8 cellular contexts compared by ENCODE assay signal in genomic region chr15:41230345-41230649, GRCh38. TPM values are rescaled to one million over a fixed set of nuclear protein-coding genes. Genes with fewer than 3 reads are reported as not detected.
DNase-seq lines count a peak whose midpoint lies in the region; ATAC-seq, FAIRE-seq and TF ChIP-seq lines count a peak whose summit lies in the region.

No MANE protein-coding gene starts in this region.

- POLR2A ChIA-PET in K562 (lab: Yijun Ruan, JAX): interaction anchor here (1.0 to 2.1 kb wide), 9 partner anchors 10 to 114 kb away, joined by 3 to 14 read pairs (median 4); partner anchors contain the start of gene INO80

- H3K4me2 ChIP-seq in K562 (ENCODE audit: insufficient read depth, low read length) (peak overlapping the region; percentile 90), mesendoderm (ENCODE audit: low read length) (peak overlapping the region; percentile 18)

- no peaks in the 10 kb centered on the region for H3K27me3 Mint-ChIP-seq in activated naive CD4-positive, alpha-beta T cell treated with anti-CD3 and anti-CD28 coated beads, Interleukin-2, amount 50 U/mL, for 24 hours
- peaks cover 4% of the 10 kb centered on the region for H3K27me3 Mint-ChIP-seq in type B pancreatic cell

- H3K4me3 ChIP-seq in K562 (no peak overlapping the region), mesendoderm (ENCODE audit: low read length) (no peak overlapping the region)

- no peak overlapping the region for H2BK120ac ChIP-seq in mesendoderm (ENCODE audit: low read depth, low read length)

- H3K27me3 ChIP-seq in K562 (ENCODE audit: control insufficient read depth in 2 of 2, insufficient read depth in 2 of 2, low read length in 2 of 2): no peaks in the 10 kb centered on the region
- H3K27me3 ChIP-seq in mesendoderm (ENCODE audit: insufficient read depth, low read length, poor library complexity): no peaks in the 10 kb centered on the region

- peaks cover 20 to 31% of the 10 kb centered on the region in 2 experiments for H3K4me1 ChIP-seq in K562 (replicated peaks in 1 of 2; ENCODE audit: control insufficient read depth in 2 of 2, insufficient read depth in 2 of 2, low read length in 2 of 2)
- no peaks in the 10 kb centered on the region for H3K4me1 ChIP-seq in mesendoderm (ENCODE audit: control insufficient read depth, low read depth, low read length)

- intact Hi-C loops in K562 (cut with micrococcal nuclease): loop anchor here (2.0 kb wide), 2 partner anchors 103 to 113 kb away; partner anchors contain the start of genes INO80, NUSAP1 and OIP5

- H3K4me3 Mint-ChIP-seq in activated naive CD4-positive, alpha-beta T cell treated with anti-CD3 and anti-CD28 coated beads, Interleukin-2, amount 50 U/mL, for 24 hours: peak overlapping the region; percentile 90
- H3K4me3 Mint-ChIP-seq in type B pancreatic cell: peak overlapping the region; percentile 93

- H3K27ac ChIP-seq in K562 (ENCODE audit: extremely low read depth, low read depth, low read length) (peak overlapping the region; percentile 93), mesendoderm (ENCODE audit: low read depth, low read length) (no peak overlapping the region)

- peaks cover 8% of the 10 kb centered on the region for H3K79me1 ChIP-seq in mesendoderm (ENCODE audit: low read length)

- peak overlapping the region; percentile 38 for H2BK15ac ChIP-seq in mesendoderm (replicated peaks; ENCODE audit: low read depth)

- H3K56ac ChIP-seq in mesendoderm (ENCODE audit: low read length): peak overlapping the region; percentile 78

- H3K27ac Mint-ChIP-seq in activated naive CD4-positive, alpha-beta T cell treated with anti-CD3 and anti-CD28 coated beads, Interleukin-2, amount 50 U/mL, for 24 hours: peak overlapping the region; percentile 93
- peak overlapping the region; percentile 94 for H3K27ac Mint-ChIP-seq in type B pancreatic cell

- in situ Hi-C loops in K562 (cut with MboI): no loop called here

- no peaks in the 10 kb centered on the region; the same call in 1 of the 2 replicates for H3K9me3 ChIP-seq in K562 (replicated peaks; ENCODE audit: control insufficient read depth, insufficient read depth, low read depth, low read length)

- ATAC-seq in K562 (no peak), HG03521 (IDR thresholded peaks at IDR 0.05; ENCODE audit: unreplicated experiment) (no peak)

- CTCF ChIA-PET in K562 (lab: Yijun Ruan, JAX; ENCODE audit: low intra/inter-chr PET ratio): no interaction called here

- H3K79me2 ChIP-seq in K562 (ENCODE audit: control insufficient read depth, insufficient read depth, low read length) (peaks cover 42% of the 10 kb centered on the region), mesendoderm (ENCODE audit: control insufficient read depth, insufficient read depth, low read length) (peaks cover 10% of the 10 kb centered on the region)

- no peaks in the 10 kb centered on the region for H3K9me3 Mint-ChIP-seq in activated naive CD4-positive, alpha-beta T cell treated with anti-CD3 and anti-CD28 coated beads, Interleukin-2, amount 50 U/mL, for 24 hours
- H3K9me3 Mint-ChIP-seq in type B pancreatic cell: no peaks in the 10 kb centered on the region

- TF ChIP-seq EP300 in K562 (IDR thresholded peaks at IDR 0.05; ENCODE audit: low read length): no peak

- no peak overlapping the region for H3K18ac ChIP-seq in mesendoderm (ENCODE audit: low read length)

- TF ChIP-seq POLR2A in K562 (conservative IDR thresholded peaks at IDR 0.05): no peak

- no peak overlapping the region for H3K4ac ChIP-seq in mesendoderm (ENCODE audit: low read depth, low read length)

- no peak for TF ChIP-seq RAD21 in K562 (CRISPR knock-in tag; conservative IDR thresholded peaks at IDR 0.05 in 1 of 2, IDR thresholded peaks at IDR 0.05 in 1 of 2)

- no peak for TF ChIP-seq CTCF in K562 (IDR thresholded peaks at IDR 0.05 in 2 of 3, conservative IDR thresholded peaks at IDR 0.05 in 1 of 3; ENCODE audit: insufficient read depth in 2 of 3, low read depth in 1 of 3, low read length in 3 of 3)
- no peak for TF ChIP-seq CTCF in type B pancreatic cell (conservative IDR thresholded peaks at IDR 0.05)

- peak overlapping the region; percentile 97 for H2AFZ ChIP-seq in K562 (ENCODE audit: low read depth, low read length)

- 45% methylated on average over 10 of the region's 10 CpGs for WGBS in K562 (ENCODE audit: insufficient coverage, low coverage, missing lambda C conversion rate)
- no CpG with 5 or more reads among the region's 10 CpGs for WGBS in mesendoderm (ENCODE audit: extremely low coverage, insufficient coverage, low lambda C conversion rate)

- peak overlapping the region; percentile 82 to 96; a peak in 2 of 4 replicates for H3K9ac ChIP-seq in K562 (ENCODE audit: insufficient read depth in 1 of 2, low read depth in 2 of 2, low read length in 2 of 2)
- H3K9ac ChIP-seq in mesendoderm (ENCODE audit: low read length): peak overlapping the region; percentile 50

- no peak overlapping the region for H2BK5ac ChIP-seq in mesendoderm (ENCODE audit: low read length)

- no peak for FAIRE-seq in K562 (lab: Jason Lieb, UNC)

- no peaks in the 10 kb centered on the region for H3K36me3 Mint-ChIP-seq in activated naive CD4-positive, alpha-beta T cell treated with anti-CD3 and anti-CD28 coated beads, Interleukin-2, amount 50 U/mL, for 24 hours
- no peaks in the 10 kb centered on the region for H3K36me3 Mint-ChIP-seq in type B pancreatic cell

- H4K20me1 ChIP-seq in K562 (replicated peaks; ENCODE audit: control insufficient read depth, insufficient read depth, low read length): no peaks in the 10 kb centered on the region

- peaks cover 12% of the 10 kb centered on the region; the same call in 1 of the 3 replicates for H3K36me3 ChIP-seq in K562 (ENCODE audit: control insufficient read depth, insufficient read depth, low read length)
- H3K36me3 ChIP-seq in mesendoderm (ENCODE audit: control insufficient read depth, insufficient read depth, low read length): no peaks in the 10 kb centered on the region

- H3K4me1 Mint-ChIP-seq in activated naive CD4-positive, alpha-beta T cell treated with anti-CD3 and anti-CD28 coated beads, Interleukin-2, amount 50 U/mL, for 24 hours: peaks cover 26% of the 10 kb centered on the region
- peaks cover 13% of the 10 kb centered on the region for H3K4me1 Mint-ChIP-seq in type B pancreatic cell (ENCODE audit: unreplicated experiment)

- H4K5ac ChIP-seq in mesendoderm (ENCODE audit: low read length): no peak overlapping the region

- no peak for DNase-seq in activated naive CD4-positive, alpha-beta T cell treated with anti-CD3 and anti-CD28 coated beads, Interleukin-2, amount 50 U/mL, for 16 hours
- DNase-seq in K562 (ENCODE audit: extremely low read depth in 1 of 4, low spot score in 3 of 4) (no peak), mesendoderm (no peak), type B pancreatic cell (ENCODE audit: extremely low spot score, unreplicated experiment) (no peak), GM19238 (ENCODE audit: insufficient read length, low spot score) (no peak), T1000 (lab: John Stamatoyannopoulos, UW) (no peak)

- no TSS peak for BruUV-seq in K562 (replicated peaks; lab: Mats Ljungman, UMichigan)

- no peak overlapping the region for H2AK5ac ChIP-seq in mesendoderm (ENCODE audit: low read length)

- H4K8ac ChIP-seq in mesendoderm (ENCODE audit: low read depth, low read length): no peak overlapping the region

- no peak overlapping the region for H3K23ac ChIP-seq in mesendoderm (ENCODE audit: low read length)

- no peaks in the 10 kb centered on the region for H3K9me1 ChIP-seq in K562 (ENCODE audit: control insufficient read depth, insufficient read depth, low read length)

TF ChIP-seq in K562, 482 proteins besides CTCF, POLR2A, EP300 and RAD21 (continues in another document):
- no peak for TF ChIP-seq RBM17 (IDR thresholded peaks at IDR 0.05; ENCODE audit: borderline replicate concordance, low read depth, low read length)

RNA-seq across cellular contexts. Expression of gene EXD1, which starts 0.3 kb away (rescaled TPM):
- not detected in 2 replicates for total RNA-seq in K562 (2011; cell fraction: chromatin; rRNA removed; ENCODE audit: low replicate concordance)
- total RNA-seq in K562 (2011; cell fraction: nucleolus; rRNA removed): not detected in 2 replicates
- total RNA-seq in K562 (2011; cell fraction: nucleoplasm; rRNA removed): not detected in 2 replicates
- total RNA-seq in K562 (2014; rRNA removed) (not detected in 2 replicates), K562 (2014; rRNA removed; fragmentation: Illumina TruSeq; extraction: Trizol) (not detected in 2 replicates), K562 (2015; rRNA removed; fragmentation: Illumina TruSeq; extraction: Trizol) (not detected in 2 replicates), K562 (2021) (not detected in 2 replicates), type B pancreatic cell (ENCODE audit: low replicate concordance) (not detected in 2 replicates)
- polyA plus RNA-seq in K562 (2011; rRNA removed) (0.03 TPM in 1 of 2 replicates, not detected in the other), K562 (2014; fragmentation: Illumina TruSeq; extraction: Trizol) (not detected in 2 replicates), K562 (2014; fragmentation: Nextera tagmentation; extraction: Ambion mirVana) (not detected), K562 (2014; rRNA removed) (not detected in 2 replicates)
- not detected in 2 replicates for polyA plus RNA-seq in K562 (2011; cell fraction: cytosol; rRNA removed)
- polyA plus RNA-seq in K562 (2011; cell fraction: nucleus; rRNA removed): not detected in 2 replicates
- not detected in 2 replicates for polyA plus RNA-seq in K562 (2012)
- polyA minus RNA-seq in K562 (2011; rRNA and poly(A)+ RNA removed): not detected in 2 replicates
- not detected in 2 replicates for polyA minus RNA-seq in K562 (2011; cell fraction: cytosol; rRNA and poly(A)+ RNA removed)
- not detected in 2 replicates for polyA minus RNA-seq in K562 (2011; cell fraction: nucleus; rRNA and poly(A)+ RNA removed)
- 0.15 TPM for polyA plus RNA-seq in mesendoderm (2013, experiment 1 of 2)
- 0.03 TPM for polyA plus RNA-seq in mesendoderm (2013, experiment 2 of 2)

RNA-seq across cellular contexts. Expression of gene CHP1, which starts 0.8 kb away (rescaled TPM):
- 21.4 and 25.8 TPM in 2 replicates for total RNA-seq in K562 (2011; cell fraction: chromatin; rRNA removed; ENCODE audit: low replicate concordance)
- total RNA-seq in K562 (2011; cell fraction: nucleolus; rRNA removed): 10.4 and 15.0 TPM in 2 replicates
- 25.0 and 30.4 TPM in 2 replicates for total RNA-seq in K562 (2011; cell fraction: nucleoplasm; rRNA removed)
- total RNA-seq in K562 (2014; rRNA removed): 61.6 and 77.7 TPM in 2 replicates
- 63.6 and 68.7 TPM in 2 replicates for total RNA-seq in K562 (2014; rRNA removed; fragmentation: Illumina TruSeq; extraction: Trizol)
- total RNA-seq in K562 (2015; rRNA removed; fragmentation: Illumina TruSeq; extraction: Trizol): 67.6 and 69.3 TPM in 2 replicates
- total RNA-seq in K562 (2021): 74.2 and 82.5 TPM in 2 replicates
- 49.7 and 71.8 TPM in 2 replicates for polyA plus RNA-seq in K562 (2011; rRNA removed)
- polyA plus RNA-seq in K562 (2011; cell fraction: cytosol; rRNA removed): 29.5 and 60.9 TPM in 2 replicates
- polyA plus RNA-seq in K562 (2011; cell fraction: nucleus; rRNA removed): 9.7 and 16.8 TPM in 2 replicates
- polyA plus RNA-seq in K562 (2012): 56.6 and 61.2 TPM in 2 replicates
- 67.0 and 67.4 TPM in 2 replicates for polyA plus RNA-seq in K562 (2014; fragmentation: Illumina TruSeq; extraction: Trizol)
- 10 to 100 TPM; 75.8 to 83.4 TPM for polyA plus RNA-seq in K562 (2014; fragmentation: Nextera tagmentation; extraction: Ambion mirVana)
- 31.7 and 41.3 TPM in 2 replicates for polyA plus RNA-seq in K562 (2014; rRNA removed)
- polyA minus RNA-seq in K562 (2011; rRNA and poly(A)+ RNA removed): 75.5 and 113 TPM in 2 replicates
- polyA minus RNA-seq in K562 (2011; cell fraction: cytosol; rRNA and poly(A)+ RNA removed): 62.4 and 104 TPM in 2 replicates
- 5.1 and 9.6 TPM in 2 replicates for polyA minus RNA-seq in K562 (2011; cell fraction: nucleus; rRNA and poly(A)+ RNA removed)
- 64.5 TPM for polyA plus RNA-seq in mesendoderm (2013, experiment 1 of 2)
- 62.9 TPM for polyA plus RNA-seq in mesendoderm (2013, experiment 2 of 2)
- total RNA-seq in type B pancreatic cell (ENCODE audit: low replicate concordance): 89.6 and 114 TPM in 2 replicates
